In the genomic region with DNA sequence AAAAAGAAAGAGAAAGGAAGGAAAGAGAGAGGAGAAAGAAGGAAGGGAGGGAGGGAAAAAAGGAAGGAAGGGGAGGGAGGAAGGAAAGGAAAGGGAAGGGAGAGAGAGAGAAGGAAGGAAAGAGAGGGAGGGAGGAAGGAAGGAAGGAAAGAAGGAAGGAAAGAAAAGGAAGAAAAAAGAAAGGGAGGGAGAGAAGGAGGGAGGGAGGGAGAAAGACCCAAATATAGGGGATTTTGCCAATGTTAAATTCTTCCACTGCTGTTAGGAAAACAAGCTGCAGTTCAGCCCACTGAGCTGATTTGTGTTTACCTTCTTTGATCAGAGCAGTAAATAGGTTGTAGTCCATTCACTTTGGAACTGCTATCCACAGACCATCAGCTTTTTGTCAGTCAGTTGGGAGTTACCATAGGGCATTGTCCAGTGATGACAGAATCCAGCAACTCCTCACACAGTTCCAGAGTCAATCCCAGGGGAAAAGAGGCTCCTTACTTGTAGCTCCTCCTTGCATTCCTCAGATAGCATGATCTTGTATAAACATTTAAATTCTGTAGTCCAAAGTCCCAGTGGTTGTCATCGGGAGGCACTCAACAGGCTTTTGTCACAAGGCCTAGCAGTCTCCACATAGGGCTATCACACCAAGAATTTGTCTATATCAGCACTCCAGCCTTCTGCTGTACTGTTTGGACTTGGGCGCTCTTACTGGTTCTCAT, we compare ENCODE assay signal across 12 cellular contexts. TPM values are rescaled to one million over a fixed set of nuclear protein-coding genes. Genes with fewer than 3 reads are reported as not detected.
A peak's percentile ranks its signal among the peaks of the same experiment; 100 is the strongest.
DNase-seq lines count a peak whose midpoint lies in the region; ATAC-seq and TF ChIP-seq lines count a peak whose summit lies in the region.
"Had no signal": no experiment of that assay in that cellular context is flagged by ENCODE, and none has a peak within 500 bp of the region (broad histone marks: within the 10 kb centered on the region; RNA-seq: fewer than 3 reads in every experiment).

No MANE protein-coding gene starts in this region.

- intact Hi-C loops in Panc1 (cut with micrococcal nuclease; ENCODE audit: unreplicated experiment) = no loop called here
- intact Hi-C loops in head of caudate nucleus (cut with DNase I) = no loop called here

- no peaks in the 10 kb centered on the region for H3K9me3 ChIP-seq in Panc1 (ENCODE audit: control insufficient read depth, insufficient read depth, low read depth, low read length)
- H3K9me3 ChIP-seq in gastroesophageal sphincter = no peaks in the 10 kb centered on the region
- no peaks in the 10 kb centered on the region for H3K9me3 ChIP-seq in Peyer's patch

- DNase-seq in Panc1 (ENCODE audit: low read depth, low spot score) (no peak), omental fat pad (ENCODE audit: low spot score) (no peak), hippocampal formation (lab: John Stamatoyannopoulos, UW) (no peak), DMS 273 treated with DMSO at 0.1 percent for 48 hours (lab: John Stamatoyannopoulos, UW) (no peak), head of caudate nucleus (no peak), Peyer's patch (no peak)
- DNase-seq: activated CD8-positive, alpha-beta memory T cell treated with anti-CD3 and anti-CD28 coated beads for 24 hours; CD4-positive, alpha-beta T cell; NCI-H2171 treated with DMSO at 0.1 percent for 48 hours had no signal

- no peak for TF ChIP-seq EP300 in gastroesophageal sphincter (IDR thresholded peaks at IDR 0.05)

- ATAC-seq in Panc1 (peak; percentile 38; the same call in 1 of the 2 replicates), gastroesophageal sphincter (peak; percentile 67), omental fat pad (ENCODE audit: low FRiP score) (peak; percentile 44)
- ATAC-seq: GM12878 had no signal

- in situ Hi-C loops in Panc1 (cut with HindIII; ENCODE audit: low pct_unique_long_range_greater_than_20kb, low sequenced_read_pairs) = no loop called here

- CTCF ChIA-PET in Panc1 (lab: Charles Lee) = interaction anchor here (0.7 kb wide), 1 partner anchor 77 kb away, joined by 4 read pairs; no protein-coding TSS in a partner anchor

- TF ChIP-seq CTCF in Panc1 (IDR thresholded peaks at IDR 0.05) = no peak
- no peak for TF ChIP-seq CTCF in gastroesophageal sphincter (IDR thresholded peaks at IDR 0.05)
- TF ChIP-seq CTCF in omental fat pad (IDR thresholded peaks at IDR 0.05) = no peak
- TF ChIP-seq CTCF in Peyer's patch (IDR thresholded peaks at IDR 0.05) = no peak

- POLR2A ChIA-PET in Panc1 (lab: Charles Lee) = interaction anchor here (0.6 kb wide), 1 partner anchor 298 kb away, joined by 3 read pairs; no protein-coding TSS in a partner anchor

- WGBS in gastroesophageal sphincter (ENCODE audit: low coverage in 1 of 2), 2 donors = 55 to 86% methylated on average over 1 to 2 of the region's 2 CpGs

- H3K4me1 ChIP-seq in ACC112 (ENCODE audit: control insufficient read depth, insufficient read depth, low read length, unreplicated experiment) (peaks cover 11% of the 10 kb centered on the region), Panc1 (ENCODE audit: control insufficient read depth, insufficient read depth, low read length) (no peaks in the 10 kb centered on the region), gastroesophageal sphincter (no peaks in the 10 kb centered on the region), Peyer's patch (peaks cover 0 to 8% (median 2%) of the 10 kb centered on the region in 4 donors)

- TF ChIP-seq POLR2A in gastroesophageal sphincter (IDR thresholded peaks at IDR 0.05) = no peak
- no peak for TF ChIP-seq POLR2A in Peyer's patch (IDR thresholded peaks at IDR 0.05)

- no peaks in the 10 kb centered on the region for H3K79me2 ChIP-seq in ACC112 (ENCODE audit: control insufficient read depth, insufficient read depth, low read length, unreplicated experiment)

- peak overlapping the region; percentile 45 for H3K27ac ChIP-seq in ACC112 (ENCODE audit: low read depth, low read length)
- H3K27ac ChIP-seq in Panc1 (ENCODE audit: low read length) = no peak overlapping the region
- H3K27ac ChIP-seq in gastroesophageal sphincter = peak overlapping the region in 1 of 4 donors; percentile 5
- H3K27ac ChIP-seq in Peyer's patch = peak overlapping the region in 2 of 4 donors; percentile 58 to 62

- H3K36me3 ChIP-seq in ACC112 (ENCODE audit: insufficient read depth, low read length) (peaks cover 27% of the 10 kb centered on the region), Panc1 (ENCODE audit: control insufficient read depth, insufficient read depth, low read length) (peaks cover 6% of the 10 kb centered on the region; the same call in 1 of the 2 replicates), gastroesophageal sphincter (peaks cover 0 to 97% of the 10 kb centered on the region in 2 donors), Peyer's patch (peaks cover 0 to 74% (median 0%) of the 10 kb centered on the region in 3 donors)

- no peak overlapping the region for H2AFZ ChIP-seq in ACC112 (ENCODE audit: low read length, unreplicated experiment)

- no peaks in the 10 kb centered on the region for H3K27me3 ChIP-seq in ACC112 (ENCODE audit: insufficient read depth, low read length)
- no peaks in the 10 kb centered on the region for H3K27me3 ChIP-seq in Panc1 (ENCODE audit: control insufficient read depth, insufficient read depth, low read length)
- no peaks in the 10 kb centered on the region for H3K27me3 ChIP-seq in gastroesophageal sphincter
- H3K27me3 ChIP-seq in Peyer's patch = no peaks in the 10 kb centered on the region

- no peak overlapping the region for H3K4me3 ChIP-seq in ACC112 (ENCODE audit: low read depth, low read length)
- H3K4me3 ChIP-seq in Panc1 (ENCODE audit: low read depth in 2 of 2, low read length in 2 of 2) = no peak overlapping the region
- H3K4me3 ChIP-seq in gastroesophageal sphincter = no peak overlapping the region
- H3K4me3 ChIP-seq in Peyer's patch = no peak overlapping the region
- H3K4me3 ChIP-seq: GM12878 had no signal

- no TSS peak for BruUV-seq in Panc1 (replicated peaks; lab: Mats Ljungman, UMichigan)

RNA-seq across cellular contexts. Expression of a gene that starts 13.5 kb away (rescaled TPM):
- total RNA-seq in Panc1 (2021; ENCODE audit: unreplicated experiment) = 59.7 TPM
- 58.0 TPM for polyA plus RNA-seq in Panc1 (2012; ENCODE audit: insufficient read length)
- 10 to 100 TPM; 38.6 to 55.1 (median 41.0) TPM for total RNA-seq in gastroesophageal sphincter
- total RNA-seq in omental fat pad = 10 to 100 TPM; 24.6 to 43.7 (median 33.5) TPM
- 10 to 100 TPM; 19.1 to 82.5 (median 27.0) TPM for total RNA-seq in Peyer's patch

RNA-seq across cellular contexts. Expression of a gene that starts 44.1 kb away (rescaled TPM):
- total RNA-seq in Panc1 (2021; ENCODE audit: unreplicated experiment) (25.3 TPM), gastroesophageal sphincter (10 to 100 TPM; 50.6 to 76.9 (median 68.3) TPM), omental fat pad (100 to 1,000 TPM in 1 of 4 donors, 10 to 100 TPM in 3; 78.5 to 116 (median 95.7) TPM), Peyer's patch (10 to 100 TPM; 57.8 to 63.7 (median 59.9) TPM)
- 21.2 TPM for polyA plus RNA-seq in Panc1 (2012; ENCODE audit: insufficient read length)

RNA-seq across cellular contexts. Expression of a gene that starts 55.3 kb away (rescaled TPM):
- total RNA-seq in Panc1 (2021; ENCODE audit: unreplicated experiment) (4.2 TPM), gastroesophageal sphincter (10 to 100 TPM in 3 of 4 donors, 1 to 10 TPM in 1; 5.6 to 23.8 (median 17.7) TPM), omental fat pad (100 to 1,000 TPM in 1 of 4 donors, 10 to 100 TPM in 3; 50.2 to 103 (median 77.0) TPM), Peyer's patch (10 to 100 TPM in 3 of 4 donors, 1 to 10 TPM in 1; 8.1 to 86.6 (median 22.8) TPM)
- polyA plus RNA-seq in Panc1 (2012; ENCODE audit: insufficient read length) = 4.3 TPM
